ENCODE assay signal across 31 cellular contexts in the genomic region with DNA sequence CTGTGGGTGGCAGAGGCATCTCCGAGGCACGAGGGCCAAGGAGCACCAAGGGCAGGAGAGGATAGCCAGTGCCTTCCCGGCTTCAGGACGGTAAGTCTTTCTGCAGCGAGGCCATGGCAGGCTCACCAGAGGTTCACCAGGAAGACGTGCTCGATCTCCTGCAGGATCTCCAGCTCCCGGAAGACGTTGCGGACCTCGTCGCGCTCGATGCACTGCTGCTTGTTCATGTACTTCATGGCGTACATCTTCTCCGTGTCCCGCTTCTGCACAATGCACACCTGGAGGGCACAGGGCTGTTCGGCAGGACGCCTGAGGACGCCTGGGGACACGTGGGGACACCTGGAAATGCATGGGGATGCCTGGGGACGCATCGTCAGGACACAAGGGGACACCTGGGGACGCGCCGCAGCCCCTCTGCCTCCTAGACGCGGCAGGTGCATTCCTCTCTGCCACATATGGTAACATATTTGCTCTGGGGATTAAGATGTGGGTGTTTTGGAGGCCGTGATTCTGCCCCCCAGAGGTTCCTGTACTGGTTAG.
"Had no signal": no experiment of that assay in that cellular context is flagged by ENCODE, and none has a peak within 500 bp of the region (broad histone marks: within the 10 kb centered on the region; RNA-seq: fewer than 3 reads in every experiment).

No MANE protein-coding gene starts in this region.

- H3K27ac ChIP-seq: brain microvascular endothelial cell, coronary artery, esophagus muscularis mucosa, foreskin keratinocyte, gastrocnemius medialis, WERI-Rb-1 had no signal

- H3K9me3 ChIP-seq: esophagus muscularis mucosa, gastrocnemius medialis had no signal

- ATAC-seq: activated CD4-positive, CD25-positive, alpha-beta regulatory T cell treated with anti-CD3 and anti-CD28 coated beads, Interleukin-2, amount 50 U/mL, for 24 hours; activated CD8-positive, alpha-beta T cell treated with anti-CD3 and anti-CD28 coated beads for 36 hours; activated T-cell treated with anti-CD3 and anti-CD28 coated beads, Interleukin-2, amount 50 U/mL, for 4 hours; activated T-helper 17 cell treated with anti-CD3 and anti-CD28 coated beads, Interleukin-2, amount 50 U/mL, for 72 hours; effector memory CD8-positive, alpha-beta T cell; foreskin keratinocyte; gastrocnemius medialis; T-helper 17 cell had no signal

- DNase-seq: activated B cell treated with CpG ODN at 0.5 μM for 24 hours; activated CD4-positive, alpha-beta T cell treated with anti-CD3 and anti-CD28 coated beads for 48 hours; activated CD4-positive, alpha-beta T cell treated with anti-CD3 and anti-CD28 coated beads, Interleukin-2, amount 50 U/mL, for 1 hour; activated CD4-positive, alpha-beta T cell treated with anti-CD3 and anti-CD28 coated beads, Interleukin-2, amount 50 U/mL, for 48 hours; activated CD8-positive, alpha-beta memory T cell treated with anti-CD3 and anti-CD28 coated beads for 24 hours; activated CD8-positive, alpha-beta T cell treated with anti-CD3 and anti-CD28 coated beads for 36 hours; activated effector memory CD4-positive, alpha-beta T cell treated with Interleukin-2 at 50 U/mL for 16 hours; activated gamma-delta T cell treated with Interleukin-2 at 50 U/mL for 16 hours; activated naive CD4-positive, alpha-beta T cell treated with anti-CD3 and anti-CD28 coated beads, Interleukin-2, amount 50 U/mL, for 16 hours; activated naive CD4-positive, alpha-beta T cell treated with Interleukin-2 at 50 U/mL for 16 hours; activated T-cell treated with anti-CD3 and anti-CD28 coated beads, Interleukin-2, amount 50 U/mL, for 4 hours; amniotic stem cell; anterior cingulate cortex; brain microvascular endothelial cell; dermis blood vessel endothelial cell; effector CD4-positive, alpha-beta T cell; effector memory CD8-positive, alpha-beta T cell; erythroblast; foreskin keratinocyte; gastrocnemius medialis; glutamatergic neuron; T-helper 1 cell; T-helper 17 cell; T1000; WERI-Rb-1 had no signal

- FAIRE-seq: astrocyte, bronchial epithelial cell had no signal

- H3K27me3 ChIP-seq: brain microvascular endothelial cell, esophagus muscularis mucosa, foreskin keratinocyte, gastrocnemius medialis had no signal

- H3K4me1 ChIP-seq: foreskin keratinocyte, gastrocnemius medialis had no signal

- H3K4me3 ChIP-seq: coronary artery, esophagus muscularis mucosa, gastrocnemius medialis had no signal

- H3K36me3 ChIP-seq: brain microvascular endothelial cell, gastrocnemius medialis, WERI-Rb-1 had no signal
